8 cellular contexts compared by ENCODE assay signal in genomic region chr1:71093938-71094337, GRCh38. TPM values are rescaled to one million over a fixed set of nuclear protein-coding genes. Genes with fewer than 3 reads are reported as not detected.
DNase-seq lines count a peak whose midpoint lies in the region; ATAC-seq and TF ChIP-seq lines count a peak whose summit lies in the region.

No MANE protein-coding gene starts in this region.

- no peaks in the 10 kb centered on the region for H3K27me3 Mint-ChIP-seq in type B pancreatic cell

- no peaks in the 10 kb centered on the region for H3K36me3 Mint-ChIP-seq in type B pancreatic cell

- H3K4me1 Mint-ChIP-seq in type B pancreatic cell (ENCODE audit: unreplicated experiment): no peaks in the 10 kb centered on the region

- DNase-seq in SKM-1 treated with dmso at 0.1 percent for 144 hours (lab: John Stamatoyannopoulos, UW; ENCODE audit: unreplicated experiment) (peak; percentile 16), SKM-1 (lab: John Stamatoyannopoulos, UW; ENCODE audit: unreplicated experiment) (no peak), OCI-LY7 (ENCODE audit: low spot score) (no peak), epithelial cell of esophagus (ENCODE audit: low read depth) (peak; percentile 35), type B pancreatic cell (ENCODE audit: extremely low spot score, unreplicated experiment) (no peak)

- no TSS peak for BruUV-seq in OCI-LY7 (replicated peaks; lab: Mats Ljungman, UMichigan)

- H3K9me3 ChIP-seq in OCI-LY7 (ENCODE audit: low read length): no peaks in the 10 kb centered on the region

- intact Hi-C loops in OCI-LY7 (cut with micrococcal nuclease; ENCODE audit: unreplicated experiment): loop anchor here (5.0 to 10.0 kb wide), 2 partner anchors 431 to 943 kb away; no protein-coding TSS in a partner anchor

- POLR2A ChIA-PET in OCI-LY7 (lab: Charles Lee): interaction anchor here (0.7 to 0.9 kb wide), 2 partner anchors 9 to 13 kb away, joined by 3 read pairs; partner anchors contain the start of gene ZRANB2

- no peak overlapping the region for H3K4me3 Mint-ChIP-seq in type B pancreatic cell

- no peak overlapping the region for H3K4me2 ChIP-seq in OCI-LY7 (ENCODE audit: low read length)

- no peak overlapping the region for H3K27ac ChIP-seq in OCI-LY7 (ENCODE audit: low read depth, low read length, poor library complexity, severe bottlenecking)

- no peak overlapping the region for H3K27ac Mint-ChIP-seq in type B pancreatic cell

- no peaks in the 10 kb centered on the region for H3K79me2 ChIP-seq in OCI-LY7 (ENCODE audit: insufficient read depth, low read depth, low read length)

- TF ChIP-seq CTCF in OCI-LY7 (conservative IDR thresholded peaks at IDR 0.05; ENCODE audit: low read length): peak; percentile 61
- TF ChIP-seq CTCF in epithelial cell of esophagus (IDR thresholded peaks at IDR 0.05; ENCODE audit: insufficient read depth, low read depth, low read length, missing control alignments): peak; percentile 32
- peak; percentile 72 for TF ChIP-seq CTCF in type B pancreatic cell (conservative IDR thresholded peaks at IDR 0.05)

- H3K9me2 ChIP-seq in OCI-LY7 (ENCODE audit: insufficient read depth, low read length): no peaks in the 10 kb centered on the region

- H3K4me1 ChIP-seq in OCI-LY7 (ENCODE audit: insufficient read depth, low read length, poor library complexity, severe bottlenecking): no peaks in the 10 kb centered on the region

- no peak overlapping the region for H2AFZ ChIP-seq in OCI-LY7 (ENCODE audit: low read length)

- no peaks in the 10 kb centered on the region for H3K9me3 Mint-ChIP-seq in type B pancreatic cell

- H4K20me1 ChIP-seq in OCI-LY7 (ENCODE audit: insufficient read depth, low read length): no peaks in the 10 kb centered on the region

- CTCF ChIA-PET in OCI-LY7 (lab: Charles Lee; ENCODE audit: unreplicated experiment): no interaction called here

- ATAC-seq in HG02642 (IDR thresholded peaks at IDR 0.05; ENCODE audit: poor library complexity, unreplicated experiment) (no peak), GM18511 (IDR thresholded peaks at IDR 0.05; ENCODE audit: unreplicated experiment) (no peak), GM18873 (IDR thresholded peaks at IDR 0.05; ENCODE audit: low FRiP score, unreplicated experiment) (no peak)

- H3K4me3 ChIP-seq in OCI-LY7 (ENCODE audit: low read depth, low read length, poor library complexity, severe bottlenecking) (no peak overlapping the region), epithelial cell of esophagus (ENCODE audit: low read length) (no peak overlapping the region)

- H3K36me3 ChIP-seq in OCI-LY7 (ENCODE audit: insufficient read depth, low read length): no peaks in the 10 kb centered on the region

RNA-seq across cellular contexts. Expression of gene ZRANB2, which starts 13.1 kb away (rescaled TPM):
- 75.9 and 82.1 TPM in 2 replicates for total RNA-seq in OCI-LY7 (2014; rRNA removed; shearing (Covaris generic))
- 171 and 190 TPM in 2 replicates for total RNA-seq in OCI-LY7 (2022)
- total RNA-seq in type B pancreatic cell (ENCODE audit: low replicate concordance): 87.1 and 112 TPM in 2 replicates

RNA-seq across cellular contexts. Expression of gene PTGER3, which starts 46.3 kb away (rescaled TPM):
- total RNA-seq in OCI-LY7 (2014; rRNA removed; shearing (Covaris generic)): 0.13 TPM in 1 of 2 replicates, not detected in the other
- total RNA-seq in OCI-LY7 (2022) (not detected in 2 replicates), type B pancreatic cell (ENCODE audit: low replicate concordance) (2.8 and 4.7 TPM in 2 replicates)

Comparison
In these comparisons a context has a peak if more than half of its experiments do, and no peak if none do; other contexts are left out.
1. DNase-seq: peak in SKM-1 treated with dmso at 0.1 percent for 144 hours (single experiment) and epithelial cell of esophagus (single experiment); none in SKM-1 (single experiment), OCI-LY7 (single experiment) and type B pancreatic cell (single experiment).
2. Peak in every context shown above with its lines, with median percentiles within 50 percentile points of each other: CTCF ChIP-seq.